ENCODE assay signal across 2 cellular contexts in the genomic region with DNA sequence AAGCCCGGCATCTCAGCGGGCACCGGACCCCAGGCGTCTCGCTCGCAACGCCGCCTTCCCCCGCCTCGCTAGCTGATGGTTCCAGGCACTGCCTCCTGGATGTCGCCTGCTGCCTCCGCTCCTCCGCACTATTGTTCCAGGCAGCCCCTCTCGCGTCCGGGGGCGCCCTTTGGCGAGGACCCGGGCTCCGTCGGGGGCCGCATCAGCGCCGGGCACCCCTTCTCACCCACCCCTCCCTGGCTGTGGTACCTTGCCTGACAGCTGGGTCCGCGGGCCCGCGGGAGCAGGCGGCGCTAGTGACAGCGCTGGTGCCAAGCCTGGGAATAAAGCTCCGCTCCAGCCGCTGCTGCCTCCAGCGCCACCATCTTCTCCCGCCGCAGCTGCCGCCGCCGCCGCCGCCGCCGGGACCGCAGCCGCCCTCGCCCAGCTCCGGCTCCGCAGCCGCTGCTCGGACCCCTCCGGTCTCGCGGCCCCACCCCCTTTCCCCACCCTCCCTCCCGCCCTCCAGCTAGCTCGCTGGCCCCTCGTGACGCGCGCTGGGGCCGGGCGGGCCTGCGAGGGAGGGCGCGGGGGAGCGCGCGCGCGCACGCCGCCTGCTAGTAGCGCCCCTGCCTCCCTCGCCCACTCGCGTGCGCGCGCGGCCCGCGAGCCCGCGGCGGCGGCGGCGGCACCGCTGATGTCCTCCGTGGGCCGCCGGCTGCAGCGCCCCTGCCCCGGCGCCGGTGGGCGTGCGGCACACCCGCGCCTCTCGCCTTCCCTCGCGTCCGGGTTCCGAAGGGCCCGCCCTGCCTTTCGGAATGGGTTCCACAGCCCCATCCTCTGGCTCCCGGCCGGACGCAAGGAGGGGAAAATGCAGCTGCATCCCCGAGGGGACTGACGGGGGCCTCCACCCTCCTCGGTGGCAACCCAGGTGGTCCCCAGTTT.
TF ChIP-seq lines count a peak whose summit lies in the region.

TSS of gene APBA1 (minus strand) at position 468 of the 924 bp plus-strand sequence.

TF ChIP-seq in IMR-90, 13 proteins besides CTCF, POLR2A, EP300 and RAD21:
- TF ChIP-seq MXI1 (IDR thresholded peaks at IDR 0.05; ENCODE audit: borderline replicate concordance, low read depth, low read length) (no peak), RFX5 (IDR thresholded peaks at IDR 0.05; ENCODE audit: low read depth, low read length) (no peak), MAFK (IDR thresholded peaks at IDR 0.05; ENCODE audit: low read depth, low read length) (no peak), MAZ (IDR thresholded peaks at IDR 0.05; ENCODE audit: borderline replicate concordance, low read depth, low read length) (no peak), SMC3 (IDR thresholded peaks at IDR 0.05; ENCODE audit: low read depth, low read length) (no peak), RCOR1 (IDR thresholded peaks at IDR 0.05; ENCODE audit: insufficient replicate concordance, low read length) (no peak), CHD1 (IDR thresholded peaks at IDR 0.05; ENCODE audit: low read depth, low read length) (no peak)

TF ChIP-seq in GM12878, 131 proteins besides CTCF, POLR2A, EP300 and RAD21:
- no peak for TF ChIP-seq CHD4 (IDR thresholded peaks at IDR 0.05)
- no peak for TF ChIP-seq CBFB (IDR thresholded peaks at IDR 0.05; ENCODE audit: low read depth)
- no peak for TF ChIP-seq TCF7 (IDR thresholded peaks at IDR 0.05; ENCODE audit: borderline replicate concordance)
- TF ChIP-seq, protein P1, sequence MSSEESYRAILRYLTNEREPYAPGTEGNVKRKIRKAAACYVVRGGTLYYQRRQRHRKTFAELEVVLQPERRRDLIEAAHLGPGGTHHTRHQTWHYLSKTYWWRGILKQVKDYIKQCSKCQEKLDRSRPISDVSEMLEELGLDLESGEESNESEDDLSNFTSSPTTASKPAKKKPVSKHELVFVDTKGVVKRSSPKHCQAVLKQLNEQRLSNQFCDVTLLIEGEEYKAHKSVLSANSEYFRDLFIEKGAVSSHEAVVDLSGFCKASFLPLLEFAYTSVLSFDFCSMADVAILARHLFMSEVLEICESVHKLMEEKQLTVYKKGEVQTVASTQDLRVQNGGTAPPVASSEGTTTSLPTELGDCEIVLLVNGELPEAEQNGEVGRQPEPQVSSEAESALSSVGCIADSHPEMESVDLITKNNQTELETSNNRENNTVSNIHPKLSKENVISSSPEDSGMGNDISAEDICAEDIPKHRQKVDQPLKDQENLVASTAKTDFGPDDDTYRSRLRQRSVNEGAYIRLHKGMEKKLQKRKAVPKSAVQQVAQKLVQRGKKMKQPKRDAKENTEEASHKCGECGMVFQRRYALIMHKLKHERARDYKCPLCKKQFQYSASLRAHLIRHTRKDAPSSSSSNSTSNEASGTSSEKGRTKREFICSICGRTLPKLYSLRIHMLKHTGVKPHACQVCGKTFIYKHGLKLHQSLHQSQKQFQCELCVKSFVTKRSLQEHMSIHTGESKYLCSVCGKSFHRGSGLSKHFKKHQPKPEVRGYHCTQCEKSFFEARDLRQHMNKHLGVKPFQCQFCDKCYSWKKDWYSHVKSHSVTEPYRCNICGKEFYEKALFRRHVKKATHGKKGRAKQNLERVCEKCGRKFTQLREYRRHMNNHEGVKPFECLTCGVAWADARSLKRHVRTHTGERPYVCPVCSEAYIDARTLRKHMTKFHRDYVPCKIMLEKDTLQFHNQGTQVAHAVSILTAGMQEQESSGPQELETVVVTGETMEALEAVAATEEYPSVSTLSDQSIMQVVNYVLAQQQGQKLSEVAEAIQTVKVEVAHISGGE (CRISPR knock-in tag; IDR thresholded peaks at IDR 0.05), result no peak
- TF ChIP-seq, protein P2, sequence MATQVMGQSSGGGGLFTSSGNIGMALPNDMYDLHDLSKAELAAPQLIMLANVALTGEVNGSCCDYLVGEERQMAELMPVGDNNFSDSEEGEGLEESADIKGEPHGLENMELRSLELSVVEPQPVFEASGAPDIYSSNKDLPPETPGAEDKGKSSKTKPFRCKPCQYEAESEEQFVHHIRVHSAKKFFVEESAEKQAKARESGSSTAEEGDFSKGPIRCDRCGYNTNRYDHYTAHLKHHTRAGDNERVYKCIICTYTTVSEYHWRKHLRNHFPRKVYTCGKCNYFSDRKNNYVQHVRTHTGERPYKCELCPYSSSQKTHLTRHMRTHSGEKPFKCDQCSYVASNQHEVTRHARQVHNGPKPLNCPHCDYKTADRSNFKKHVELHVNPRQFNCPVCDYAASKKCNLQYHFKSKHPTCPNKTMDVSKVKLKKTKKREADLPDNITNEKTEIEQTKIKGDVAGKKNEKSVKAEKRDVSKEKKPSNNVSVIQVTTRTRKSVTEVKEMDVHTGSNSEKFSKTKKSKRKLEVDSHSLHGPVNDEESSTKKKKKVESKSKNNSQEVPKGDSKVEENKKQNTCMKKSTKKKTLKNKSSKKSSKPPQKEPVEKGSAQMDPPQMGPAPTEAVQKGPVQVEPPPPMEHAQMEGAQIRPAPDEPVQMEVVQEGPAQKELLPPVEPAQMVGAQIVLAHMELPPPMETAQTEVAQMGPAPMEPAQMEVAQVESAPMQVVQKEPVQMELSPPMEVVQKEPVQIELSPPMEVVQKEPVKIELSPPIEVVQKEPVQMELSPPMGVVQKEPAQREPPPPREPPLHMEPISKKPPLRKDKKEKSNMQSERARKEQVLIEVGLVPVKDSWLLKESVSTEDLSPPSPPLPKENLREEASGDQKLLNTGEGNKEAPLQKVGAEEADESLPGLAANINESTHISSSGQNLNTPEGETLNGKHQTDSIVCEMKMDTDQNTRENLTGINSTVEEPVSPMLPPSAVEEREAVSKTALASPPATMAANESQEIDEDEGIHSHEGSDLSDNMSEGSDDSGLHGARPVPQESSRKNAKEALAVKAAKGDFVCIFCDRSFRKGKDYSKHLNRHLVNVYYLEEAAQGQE (IDR thresholded peaks at IDR 0.05; ENCODE audit: low read depth, low read length), result no peak
- TF ChIP-seq, protein P3, sequence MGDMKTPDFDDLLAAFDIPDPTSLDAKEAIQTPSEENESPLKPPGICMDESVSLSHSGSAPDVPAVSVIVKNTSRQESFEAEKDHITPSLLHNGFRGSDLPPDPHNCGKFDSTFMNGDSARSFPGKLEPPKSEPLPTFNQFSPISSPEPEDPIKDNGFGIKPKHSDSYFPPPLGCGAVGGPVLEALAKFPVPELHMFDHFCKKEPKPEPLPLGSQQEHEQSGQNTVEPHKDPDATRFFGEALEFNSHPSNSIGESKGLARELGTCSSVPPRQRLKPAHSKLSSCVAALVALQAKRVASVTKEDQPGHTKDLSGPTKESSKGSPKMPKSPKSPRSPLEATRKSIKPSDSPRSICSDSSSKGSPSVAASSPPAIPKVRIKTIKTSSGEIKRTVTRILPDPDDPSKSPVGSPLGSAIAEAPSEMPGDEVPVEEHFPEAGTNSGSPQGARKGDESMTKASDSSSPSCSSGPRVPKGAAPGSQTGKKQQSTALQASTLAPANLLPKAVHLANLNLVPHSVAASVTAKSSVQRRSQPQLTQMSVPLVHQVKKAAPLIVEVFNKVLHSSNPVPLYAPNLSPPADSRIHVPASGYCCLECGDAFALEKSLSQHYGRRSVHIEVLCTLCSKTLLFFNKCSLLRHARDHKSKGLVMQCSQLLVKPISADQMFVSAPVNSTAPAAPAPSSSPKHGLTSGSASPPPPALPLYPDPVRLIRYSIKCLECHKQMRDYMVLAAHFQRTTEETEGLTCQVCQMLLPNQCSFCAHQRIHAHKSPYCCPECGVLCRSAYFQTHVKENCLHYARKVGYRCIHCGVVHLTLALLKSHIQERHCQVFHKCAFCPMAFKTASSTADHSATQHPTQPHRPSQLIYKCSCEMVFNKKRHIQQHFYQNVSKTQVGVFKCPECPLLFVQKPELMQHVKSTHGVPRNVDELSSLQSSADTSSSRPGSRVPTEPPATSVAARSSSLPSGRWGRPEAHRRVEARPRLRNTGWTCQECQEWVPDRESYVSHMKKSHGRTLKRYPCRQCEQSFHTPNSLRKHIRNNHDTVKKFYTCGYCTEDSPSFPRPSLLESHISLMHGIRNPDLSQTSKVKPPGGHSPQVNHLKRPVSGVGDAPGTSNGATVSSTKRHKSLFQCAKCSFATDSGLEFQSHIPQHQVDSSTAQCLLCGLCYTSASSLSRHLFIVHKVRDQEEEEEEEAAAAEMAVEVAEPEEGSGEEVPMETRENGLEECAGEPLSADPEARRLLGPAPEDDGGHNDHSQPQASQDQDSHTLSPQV (IDR thresholded peaks at IDR 0.05), result no peak
- TF ChIP-seq BHLHE40 (IDR thresholded peaks at IDR 0.05; ENCODE audit: borderline replicate concordance in 1 of 2, low read depth in 2 of 2, low read length in 1 of 2), result peak in 1 of 2 experiments; percentile 26; a peak in 1 of 4 replicates
- TF ChIP-seq TARDBP (IDR thresholded peaks at IDR 0.05; ENCODE audit: borderline replicate concordance), result no peak
- TF ChIP-seq KLF5 (IDR thresholded peaks at IDR 0.05; ENCODE audit: partially characterized antibody), result no peak
- TF ChIP-seq IKZF2 (IDR thresholded peaks at IDR 0.05), result no peak
- no peak for TF ChIP-seq MXI1 (IDR thresholded peaks at IDR 0.05; ENCODE audit: low read depth, low read length)
- no peak for TF ChIP-seq NFXL1 (IDR thresholded peaks at IDR 0.05; ENCODE audit: borderline replicate concordance)
- TF ChIP-seq IRF5 (IDR thresholded peaks at IDR 0.05; ENCODE audit: borderline replicate concordance), result no peak
- no peak for TF ChIP-seq CBX3 (IDR thresholded peaks at IDR 0.05; ENCODE audit: borderline replicate concordance, low read depth)
- TF ChIP-seq, protein P4, sequence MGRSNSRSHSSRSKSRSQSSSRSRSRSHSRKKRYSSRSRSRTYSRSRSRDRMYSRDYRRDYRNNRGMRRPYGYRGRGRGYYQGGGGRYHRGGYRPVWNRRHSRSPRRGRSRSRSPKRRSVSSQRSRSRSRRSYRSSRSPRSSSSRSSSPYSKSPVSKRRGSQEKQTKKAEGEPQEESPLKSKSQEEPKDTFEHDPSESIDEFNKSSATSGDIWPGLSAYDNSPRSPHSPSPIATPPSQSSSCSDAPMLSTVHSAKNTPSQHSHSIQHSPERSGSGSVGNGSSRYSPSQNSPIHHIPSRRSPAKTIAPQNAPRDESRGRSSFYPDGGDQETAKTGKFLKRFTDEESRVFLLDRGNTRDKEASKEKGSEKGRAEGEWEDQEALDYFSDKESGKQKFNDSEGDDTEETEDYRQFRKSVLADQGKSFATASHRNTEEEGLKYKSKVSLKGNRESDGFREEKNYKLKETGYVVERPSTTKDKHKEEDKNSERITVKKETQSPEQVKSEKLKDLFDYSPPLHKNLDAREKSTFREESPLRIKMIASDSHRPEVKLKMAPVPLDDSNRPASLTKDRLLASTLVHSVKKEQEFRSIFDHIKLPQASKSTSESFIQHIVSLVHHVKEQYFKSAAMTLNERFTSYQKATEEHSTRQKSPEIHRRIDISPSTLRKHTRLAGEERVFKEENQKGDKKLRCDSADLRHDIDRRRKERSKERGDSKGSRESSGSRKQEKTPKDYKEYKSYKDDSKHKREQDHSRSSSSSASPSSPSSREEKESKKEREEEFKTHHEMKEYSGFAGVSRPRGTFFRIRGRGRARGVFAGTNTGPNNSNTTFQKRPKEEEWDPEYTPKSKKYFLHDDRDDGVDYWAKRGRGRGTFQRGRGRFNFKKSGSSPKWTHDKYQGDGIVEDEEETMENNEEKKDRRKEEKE (IDR thresholded peaks at IDR 0.05), result no peak
- no peak for TF ChIP-seq HDAC2 (IDR thresholded peaks at IDR 0.05)
- 0 out of 3 replicates have a peak, but pooled peaks of 1 of the 2 experiments have one; percentile 33 for TF ChIP-seq EGR1 (IDR thresholded peaks at IDR 0.05; ENCODE audit: borderline replicate concordance in 1 of 2, low read depth in 2 of 2, low read length in 2 of 2)
- TF ChIP-seq, protein P5, sequence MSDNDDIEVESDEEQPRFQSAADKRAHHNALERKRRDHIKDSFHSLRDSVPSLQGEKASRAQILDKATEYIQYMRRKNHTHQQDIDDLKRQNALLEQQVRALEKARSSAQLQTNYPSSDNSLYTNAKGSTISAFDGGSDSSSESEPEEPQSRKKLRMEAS (IDR thresholded peaks at IDR 0.05; ENCODE audit: low read depth, low read length), result no peak
- TF ChIP-seq IKZF1 (conservative IDR thresholded peaks at IDR 0.05), result 0 out of 2 replicates have a peak, but pooled peaks have one; percentile 1
- no peak for TF ChIP-seq ZBED1 (IDR thresholded peaks at IDR 0.05; ENCODE audit: borderline replicate concordance)
- no peak for TF ChIP-seq WRNIP1 (IDR thresholded peaks at IDR 0.05; ENCODE audit: borderline replicate concordance, low read depth, low read length)
- no peak for TF ChIP-seq RCOR1 (conservative IDR thresholded peaks at IDR 0.05; ENCODE audit: low read depth, low read length)
